In genomic region chr7:124781907-124782306, GRCh38 we compare ENCODE assay signal across 21 cellular contexts. TPM values are rescaled to one million over a fixed set of nuclear protein-coding genes. Genes with fewer than 3 reads are reported as not detected.
"Had no signal": no experiment of that assay in that cellular context is flagged by ENCODE, and none has a peak within 500 bp of the region (broad histone marks: within the 10 kb centered on the region; RNA-seq: fewer than 3 reads in every experiment).

No MANE protein-coding gene starts in this region.

- H3K9me3 ChIP-seq: heart right ventricle, right lobe of liver, stomach, suprapubic skin, tibial nerve had no signal

- H3K9me3 Mint-ChIP-seq: activated B cell treated with CpG ODN at 0.5 μM for 24 hours; activated naive CD4-positive, alpha-beta T cell treated with anti-CD3 and anti-CD28 coated beads, Interleukin-2, amount 10 ng/mL, durations not matched to agents 7 days and 5 days had no signal

- ATAC-seq: activated CD4-positive, alpha-beta T cell treated with anti-CD3 and anti-CD28 coated beads for 36 hours; heart right ventricle; left lobe of liver; natural killer cell; right lobe of liver had no signal

- H3K27ac ChIP-seq: epithelial cell of prostate, heart right ventricle, right lobe of liver, skin epidermis, stomach, suprapubic skin, tibial nerve had no signal

- H3K27ac Mint-ChIP-seq: activated B cell treated with CpG ODN at 0.5 μM for 24 hours; activated CD4-positive, alpha-beta T cell treated with anti-CD3 and anti-CD28 coated beads for 36 hours; activated naive CD4-positive, alpha-beta T cell treated with anti-CD3 and anti-CD28 coated beads, Interleukin-2, amount 10 ng/mL, durations not matched to agents 7 days and 5 days; natural killer cell had no signal

- H3K36me3 ChIP-seq: heart right ventricle, right lobe of liver, stomach, suprapubic skin, tibial nerve had no signal

- H3K27me3 ChIP-seq: right lobe of liver, stomach, suprapubic skin, tibial nerve had no signal

- H3K4me3 Mint-ChIP-seq: activated B cell treated with CpG ODN at 0.5 μM for 24 hours; activated CD4-positive, alpha-beta T cell treated with anti-CD3 and anti-CD28 coated beads for 36 hours; activated naive CD4-positive, alpha-beta T cell treated with anti-CD3 and anti-CD28 coated beads, Interleukin-2, amount 10 ng/mL, durations not matched to agents 7 days and 5 days; natural killer cell had no signal

- H3K36me3 Mint-ChIP-seq: activated naive CD4-positive, alpha-beta T cell treated with anti-CD3 and anti-CD28 coated beads, Interleukin-2, amount 10 ng/mL, durations not matched to agents 7 days and 5 days; natural killer cell had no signal

- H3K4me1 Mint-ChIP-seq: activated B cell treated with CpG ODN at 0.5 μM for 24 hours; activated CD4-positive, alpha-beta T cell treated with anti-CD3 and anti-CD28 coated beads for 36 hours; activated naive CD4-positive, alpha-beta T cell treated with anti-CD3 and anti-CD28 coated beads, Interleukin-2, amount 10 ng/mL, durations not matched to agents 7 days and 5 days; natural killer cell had no signal

- DNase-seq: activated B cell treated with CpG ODN at 0.5 μM for 24 hours; activated CD4-positive, alpha-beta T cell treated with anti-CD3 and anti-CD28 coated beads for 36 hours; activated CD4-positive, alpha-beta T cell treated with anti-CD3 and anti-CD28 coated beads, Interleukin-2, amount 50 U/mL, for 4 hours; activated effector memory CD4-positive, alpha-beta T cell treated with anti-CD3 and anti-CD28 coated beads, Interleukin-2, amount 50 U/mL, for 16 hours; activated naive CD4-positive, alpha-beta T cell treated with anti-CD3 and anti-CD28 coated beads, Interleukin-2, amount 10 ng/mL, durations not matched to agents 7 days and 5 days; cerebellar nuclear complex; cortex of kidney; heart right ventricle; natural killer cell; right lobe of liver; stimulated activated CD4-positive, alpha-beta T cell treated with anti-CD3 and anti-CD28 coated beads, Interleukin-1b, Interleukin-23, amount 100 ng/mL, for 48 hours; stomach; T-helper 1 cell; T-helper 9 cell had no signal

- H3K27me3 Mint-ChIP-seq: activated B cell treated with CpG ODN at 0.5 μM for 24 hours; activated naive CD4-positive, alpha-beta T cell treated with anti-CD3 and anti-CD28 coated beads, Interleukin-2, amount 10 ng/mL, durations not matched to agents 7 days and 5 days had no signal

- H3K4me1 ChIP-seq: heart right ventricle, right lobe of liver, suprapubic skin, tibial nerve had no signal

- H3K4me3 ChIP-seq: heart right ventricle, lung, right lobe of liver, skin epidermis, stomach, suprapubic skin, tibial nerve had no signal

RNA-seq across cellular contexts. Expression of gene GPR37, which starts 16.3 kb away (rescaled TPM):
- total RNA-seq: activated B cell treated with CpG ODN at 0.5 μM for 24 hours; activated CD4-positive, alpha-beta T cell treated with anti-CD3 and anti-CD28 coated beads for 36 hours; activated CD8-positive, alpha-beta memory T cell treated with anti-CD3 and anti-CD28 coated beads for 36 hours; natural killer cell had no signal
